Comparison of ENCODE assay signal across 26 cellular contexts in genomic region chr3:72378287-72378686, GRCh38.
A peak's percentile ranks its signal among the peaks of the same experiment; 100 is the strongest.
DNase-seq lines count a peak whose midpoint lies in the region; ATAC-seq, FAIRE-seq and TF ChIP-seq lines count a peak whose summit lies in the region.
"Had no signal": no experiment of that assay in that cellular context is flagged by ENCODE, and none has a peak within 500 bp of the region (broad histone marks: within the 10 kb centered on the region; RNA-seq: fewer than 3 reads in every experiment).

No MANE protein-coding gene starts in this region.

- no peak for TF ChIP-seq RAD21 in K562 (CRISPR knock-in tag; conservative IDR thresholded peaks at IDR 0.05 in 1 of 2, IDR thresholded peaks at IDR 0.05 in 1 of 2)

- H2AFZ ChIP-seq in K562 (ENCODE audit: low read depth, low read length): no peak overlapping the region

- H3K9me3 ChIP-seq in K562 (replicated peaks; ENCODE audit: control insufficient read depth, insufficient read depth, low read depth, low read length): no peaks in the 10 kb centered on the region
- no peaks in the 10 kb centered on the region for H3K9me3 ChIP-seq in naive thymus-derived CD4-positive, alpha-beta T cell (ENCODE audit: control insufficient read depth in 2 of 3, low read length in 3 of 3)
- H3K9me3 ChIP-seq in aorta (ENCODE audit: control insufficient read depth, low read length): no peaks in the 10 kb centered on the region
- H3K9me3 ChIP-seq: colonic mucosa, esophagus muscularis mucosa, HAP-1, left lung, upper lobe of right lung had no signal

- no peak for FAIRE-seq in K562 (lab: Jason Lieb, UNC)
- FAIRE-seq: GM12892 had no signal

- no peak for ATAC-seq in natural killer cell treated with Interleukin-12 subunit alpha and Interleukin-12 subunit beta and Interleukin-15 and Interleukin-18, amount 100 ng/mL, for 72 hours
- ATAC-seq in natural killer cell (no peak), K562 (no peak), aorta (ENCODE audit: low FRiP score) (no peak), GM18909 (IDR thresholded peaks at IDR 0.05; ENCODE audit: poor library complexity, unreplicated experiment) (no peak)
- ATAC-seq in naive thymus-derived CD4-positive, alpha-beta T cell: no peak
- ATAC-seq: left lung, SK-N-SH treated with all-trans-retinoic acid at 6 μM for 48 hours, upper lobe of right lung had no signal

- intact Hi-C loops in natural killer cell (cut with micrococcal nuclease): loop anchor here (5.0 kb wide), 1 partner anchor 69 kb away; the partner anchor contains the start of gene RYBP
- intact Hi-C loops in K562 (cut with micrococcal nuclease): no loop called here
- intact Hi-C loops in naive thymus-derived CD4-positive, alpha-beta T cell (cut with micrococcal nuclease): loop anchor here (2.0 to 5.0 kb wide), 3 partner anchors 36 to 1466 kb away; no protein-coding TSS in a partner anchor
- intact Hi-C loops in aorta (cut with DNase I): no loop called here

- POLR2A ChIA-PET in K562 (lab: Yijun Ruan, JAX): interaction anchor here (0.6 kb wide), 1 partner anchor 377 kb away, joined by 5 read pairs; no protein-coding TSS in a partner anchor
- POLR2A ChIA-PET in naive thymus-derived CD4-positive, alpha-beta T cell (lab: Charles Lee): no interaction called here

- no peak for DNase-seq in natural killer cell treated with Interleukin-12 subunit alpha and Interleukin-12 subunit beta and Interleukin-15 and Interleukin-18, amount 100 ng/mL, for 72 hours (ENCODE audit: low spot score)
- DNase-seq in natural killer cell (no peak), K562 (ENCODE audit: extremely low read depth in 1 of 4, low spot score in 3 of 4) (no peak), aorta (no peak), NCI-H748 treated with DMSO at 0.1 percent for 48 hours (lab: John Stamatoyannopoulos, UW) (no peak), ecto neural progenitor cell (ENCODE audit: low spot score) (no peak)
- no peak for DNase-seq in naive thymus-derived CD4-positive, alpha-beta T cell
- DNase-seq: activated B cell treated with CpG ODN at 0.5 μM for 24 hours; activated CD4-positive, alpha-beta T cell treated with anti-CD3 and anti-CD28 coated beads, Interleukin-2, amount 50 U/mL, for 48 hours; activated CD8-positive, alpha-beta memory T cell treated with anti-CD3 and anti-CD28 coated beads, Interleukin-2, amount 50 U/mL, for 4 hours; brain microvascular endothelial cell; colonic mucosa; endodermal cell; foreskin melanocyte; left lung; NCI-H1048; NCI-H187; NCI-H2227 treated with DMSO at 0.1 percent for 48 hours; upper lobe of right lung had no signal

- no peaks in the 10 kb centered on the region for H3K27me3 Mint-ChIP-seq in natural killer cell treated with Interleukin-12 subunit alpha and Interleukin-12 subunit beta and Interleukin-15 and Interleukin-18, amount 100 ng/mL, for 72 hours
- no peaks in the 10 kb centered on the region for H3K27me3 Mint-ChIP-seq in natural killer cell (ENCODE audit: low read depth in 2 of 2)
- no peaks in the 10 kb centered on the region for H3K27me3 Mint-ChIP-seq in naive thymus-derived CD4-positive, alpha-beta T cell
- H3K27me3 Mint-ChIP-seq: activated B cell treated with CpG ODN at 0.5 μM for 24 hours, progenitor cell of endocrine pancreas had no signal

- H3K36me3 ChIP-seq in K562 (ENCODE audit: control insufficient read depth, insufficient read depth, low read length) (peaks cover 49% of the 10 kb centered on the region), aorta (ENCODE audit: control insufficient read depth in 1 of 2, insufficient read depth in 2 of 2, low read length in 1 of 2) (peaks cover 0 to 2% of the 10 kb centered on the region in 2 donors)
- H3K36me3 ChIP-seq in naive thymus-derived CD4-positive, alpha-beta T cell (ENCODE audit: control insufficient read depth in 2 of 3, insufficient read depth in 3 of 3, low read length in 3 of 3): peaks cover 0 to 11% (median 0%) of the 10 kb centered on the region in 3 experiments
- H3K36me3 ChIP-seq: colonic mucosa had no signal

- CTCF ChIA-PET in K562 (lab: Yijun Ruan, JAX; ENCODE audit: low intra/inter-chr PET ratio): no interaction called here
- CTCF ChIA-PET in naive thymus-derived CD4-positive, alpha-beta T cell (lab: Charles Lee): no interaction called here

- H3K36me3 Mint-ChIP-seq in natural killer cell treated with Interleukin-12 subunit alpha and Interleukin-12 subunit beta and Interleukin-15 and Interleukin-18, amount 100 ng/mL, for 72 hours: peaks cover 9% of the 10 kb centered on the region
- no peaks in the 10 kb centered on the region for H3K36me3 Mint-ChIP-seq in natural killer cell
- H3K36me3 Mint-ChIP-seq in naive thymus-derived CD4-positive, alpha-beta T cell: peaks cover 5 to 22% (median 10%) of the 10 kb centered on the region in 5 donors

- TSS peak; percentile 18 for BruUV-seq in K562 (replicated peaks; lab: Mats Ljungman, UMichigan)

- H4K20me1 ChIP-seq in K562 (replicated peaks; ENCODE audit: control insufficient read depth, insufficient read depth, low read length): peaks cover 29% of the 10 kb centered on the region

- H3K27me3 ChIP-seq in K562 (ENCODE audit: control insufficient read depth in 2 of 2, insufficient read depth in 2 of 2, low read length in 2 of 2) (no peaks in the 10 kb centered on the region), aorta (ENCODE audit: control insufficient read depth in 1 of 2, insufficient read depth in 2 of 2, low read length in 1 of 2) (no peaks in the 10 kb centered on the region)
- no peaks in the 10 kb centered on the region for H3K27me3 ChIP-seq in naive thymus-derived CD4-positive, alpha-beta T cell (ENCODE audit: control insufficient read depth in 2 of 2, insufficient read depth in 2 of 2, low read length in 2 of 2)
- H3K27me3 ChIP-seq: brain microvascular endothelial cell, colonic mucosa, esophagus muscularis mucosa, left lung, upper lobe of right lung had no signal

- whole genome bisulfite sequencing in K562 (ENCODE audit: insufficient coverage, low coverage, missing lambda C conversion rate): 85% methylated on average over 8 of the region's 10 CpGs
- 79 to 86% methylated on average over 10 of the region's 10 CpGs for WGBS in aorta, 2 donors

- no peak overlapping the region for H3K4me3 Mint-ChIP-seq in natural killer cell treated with Interleukin-12 subunit alpha and Interleukin-12 subunit beta and Interleukin-15 and Interleukin-18, amount 100 ng/mL, for 72 hours
- no peak overlapping the region for H3K4me3 Mint-ChIP-seq in natural killer cell
- no peak overlapping the region for H3K4me3 Mint-ChIP-seq in naive thymus-derived CD4-positive, alpha-beta T cell
- H3K4me3 Mint-ChIP-seq: activated B cell treated with CpG ODN at 0.5 μM for 24 hours, endodermal cell, nephron had no signal

- H3K27ac Mint-ChIP-seq in natural killer cell treated with Interleukin-12 subunit alpha and Interleukin-12 subunit beta and Interleukin-15 and Interleukin-18, amount 100 ng/mL, for 72 hours: peak overlapping the region; percentile 42 to 44
- peak overlapping the region in 1 of 2 donors; percentile 20 for H3K27ac Mint-ChIP-seq in natural killer cell
- H3K27ac Mint-ChIP-seq in naive thymus-derived CD4-positive, alpha-beta T cell: peak overlapping the region in 5 of 9 donors; percentile 12 to 85 (median 48)
- H3K27ac Mint-ChIP-seq: activated B cell treated with CpG ODN at 0.5 μM for 24 hours, endodermal cell, nephron, progenitor cell of endocrine pancreas had no signal

- H3K4me2 ChIP-seq in K562 (ENCODE audit: insufficient read depth, low read length): no peak overlapping the region

- H3K4me1 Mint-ChIP-seq in natural killer cell treated with Interleukin-12 subunit alpha and Interleukin-12 subunit beta and Interleukin-15 and Interleukin-18, amount 100 ng/mL, for 72 hours (ENCODE audit: low read depth in 2 of 2): peaks cover 58 to 62% of the 10 kb centered on the region in 2 donors
- H3K4me1 Mint-ChIP-seq in natural killer cell: peaks cover 67 to 72% of the 10 kb centered on the region in 2 donors
- H3K4me1 Mint-ChIP-seq in naive thymus-derived CD4-positive, alpha-beta T cell: peaks cover 25 to 91% (median 71%) of the 10 kb centered on the region in 7 donors

- in situ Hi-C loops in K562 (cut with MboI): no loop called here

- H3K79me2 ChIP-seq in K562 (ENCODE audit: control insufficient read depth, insufficient read depth, low read length): peaks cover 54% of the 10 kb centered on the region

- H3K27ac ChIP-seq in K562 (ENCODE audit: extremely low read depth, low read depth, low read length) (no peak overlapping the region), aorta (ENCODE audit: low read depth in 1 of 2, low read length in 2 of 2) (no peak overlapping the region)
- no peak overlapping the region for H3K27ac ChIP-seq in naive thymus-derived CD4-positive, alpha-beta T cell (ENCODE audit: low read depth, low read length)
- H3K27ac ChIP-seq: brain microvascular endothelial cell, colonic mucosa, esophagus muscularis mucosa, left lung, upper lobe of right lung had no signal

- no peaks in the 10 kb centered on the region for H3K9me3 Mint-ChIP-seq in natural killer cell treated with Interleukin-12 subunit alpha and Interleukin-12 subunit beta and Interleukin-15 and Interleukin-18, amount 100 ng/mL, for 72 hours
- H3K9me3 Mint-ChIP-seq in natural killer cell: no peaks in the 10 kb centered on the region
- H3K9me3 Mint-ChIP-seq in naive thymus-derived CD4-positive, alpha-beta T cell: no peaks in the 10 kb centered on the region
- H3K9me3 Mint-ChIP-seq: activated B cell treated with CpG ODN at 0.5 μM for 24 hours, endodermal cell, nephron had no signal

- TF ChIP-seq CTCF in natural killer cell (IDR thresholded peaks at IDR 0.05): no peak
- TF ChIP-seq CTCF in K562 (IDR thresholded peaks at IDR 0.05 in 2 of 3, conservative IDR thresholded peaks at IDR 0.05 in 1 of 3; ENCODE audit: insufficient read depth in 2 of 3, low read depth in 1 of 3, low read length in 3 of 3): no peak

- peak overlapping the region in 1 of 2 experiments; percentile 43; a peak in 1 of 4 replicates for H3K9ac ChIP-seq in K562 (ENCODE audit: insufficient read depth in 1 of 2, low read depth in 2 of 2, low read length in 2 of 2)

- H3K4me3 ChIP-seq in K562: no peak overlapping the region
- H3K4me3 ChIP-seq in naive thymus-derived CD4-positive, alpha-beta T cell (ENCODE audit: low read length): no peak overlapping the region
- no peak overlapping the region for H3K4me3 ChIP-seq in aorta (ENCODE audit: low read length in 2 of 2)
- H3K4me3 ChIP-seq: colonic mucosa, esophagus muscularis mucosa, HAP-1, left lung, upper lobe of right lung had no signal

- H3K9me1 ChIP-seq in K562 (ENCODE audit: control insufficient read depth, insufficient read depth, low read length): no peaks in the 10 kb centered on the region

- TF ChIP-seq POLR2A in K562 (conservative IDR thresholded peaks at IDR 0.05): no peak

- no peak for TF ChIP-seq EP300 in K562 (IDR thresholded peaks at IDR 0.05; ENCODE audit: low read length)

- H3K4me1 ChIP-seq in K562 (replicated peaks in 1 of 2; ENCODE audit: control insufficient read depth in 2 of 2, insufficient read depth in 2 of 2, low read length in 2 of 2) (peaks cover 0 to 17% of the 10 kb centered on the region in 2 experiments; a peak in 3 of 5 replicates), aorta (ENCODE audit: control insufficient read depth in 1 of 2, insufficient read depth in 2 of 2, low read length in 2 of 2) (no peaks in the 10 kb centered on the region)
- peaks cover 0 to 13% of the 10 kb centered on the region in 2 donors for H3K4me1 ChIP-seq in naive thymus-derived CD4-positive, alpha-beta T cell (ENCODE audit: control insufficient read depth in 2 of 2, insufficient read depth in 2 of 2, low read length in 2 of 2)
- H3K4me1 ChIP-seq: colonic mucosa, upper lobe of right lung had no signal

Comparison
In these comparisons a context has a peak if more than half of its experiments do, and no peak if none do; other contexts are left out.
1. intact Hi-C loops: an anchor here in natural killer cell (5.0 kb wide) and naive thymus-derived CD4-positive, alpha-beta T cell (2.0 to 5.0 kb wide); none called in K562 and aorta.